Comparison of ENCODE assay signal across 8 cellular contexts in genomic region chr3:195908439-195909293, GRCh38. TPM values are rescaled to one million over a fixed set of nuclear protein-coding genes. Genes with fewer than 3 reads are reported as not detected.
DNase-seq lines count a peak whose midpoint lies in the region; ATAC-seq and TF ChIP-seq lines count a peak whose summit lies in the region.

TSS of gene TNK2 (minus strand) at chr3:195908551. CDS start at chr3:195888588, 19,963 bp downstream.

- H3K27me3 ChIP-seq in Peyer's patch (no peaks in the 10 kb centered on the region), adipocyte (replicated peaks; ENCODE audit: control insufficient read depth, insufficient read depth, low read length) (no peaks in the 10 kb centered on the region), right atrium auricular region (no peaks in the 10 kb centered on the region), sigmoid colon (no peaks in the 10 kb centered on the region)

- H3K27ac ChIP-seq in Peyer's patch = peak within 1 kb of the TSS; percentile 69 to 93 (median 88)
- H3K27ac ChIP-seq in right atrium auricular region = peak within 1 kb of the TSS; percentile 81 to 92
- H3K27ac ChIP-seq in sigmoid colon = peak within 1 kb of the TSS; percentile 60 to 81 (median 76)

- TF ChIP-seq POLR2A in GM18505 (IDR thresholded peaks at IDR 0.05; ENCODE audit: borderline replicate concordance, extremely low read depth, insufficient read depth, insufficient read length) = no peak
- TF ChIP-seq POLR2A in Peyer's patch (IDR thresholded peaks at IDR 0.05) = no peak
- no peak for TF ChIP-seq POLR2A in sigmoid colon (IDR thresholded peaks at IDR 0.05)

- H3K36me3 ChIP-seq in Peyer's patch (no peaks in the 10 kb centered on the region), adipocyte (ENCODE audit: control insufficient read depth, insufficient read depth, low read length, severe bottlenecking) (no peaks in the 10 kb centered on the region), right atrium auricular region (no peaks in the 10 kb centered on the region), sigmoid colon (no peaks in the 10 kb centered on the region)

- TF ChIP-seq EP300 in sigmoid colon (IDR thresholded peaks at IDR 0.05) = no peak

- H3K4me3 ChIP-seq in Peyer's patch (peak within 1 kb of the TSS; percentile 74 to 91 (median 86)), adipocyte (ENCODE audit: low read length) (peak within 1 kb of the TSS; percentile 76), right atrium auricular region (peak within 1 kb of the TSS; percentile 64 to 79), sigmoid colon (peak within 1 kb of the TSS; percentile 51 to 92 (median 85))

- intact Hi-C loops in sigmoid colon (cut with DNase I) = loop anchor here (2.0 kb wide), 1 partner anchor 14 kb away; no protein-coding TSS in a partner anchor

- peak within 1 kb of the TSS; percentile 81 for H3K9ac ChIP-seq in adipocyte (ENCODE audit: low read length)

- no peak for TF ChIP-seq CTCF in Peyer's patch (IDR thresholded peaks at IDR 0.05)
- TF ChIP-seq CTCF in right atrium auricular region (IDR thresholded peaks at IDR 0.05) = no peak
- no peak for TF ChIP-seq CTCF in sigmoid colon (IDR thresholded peaks at IDR 0.05)

- WGBS in sigmoid colon, 2 donors = 1% methylated on average over 83 of the region's 83 CpGs

- H3K4me1 ChIP-seq in Peyer's patch (peaks cover 0 to 29% (median 13%) of the 10 kb centered on the region in 4 donors), adipocyte (ENCODE audit: control insufficient read depth, insufficient read depth, low read length) (peaks cover 26% of the 10 kb centered on the region), right atrium auricular region (peaks cover 0 to 41% of the 10 kb centered on the region in 2 donors), sigmoid colon (peaks cover 0 to 39% (median 33%) of the 10 kb centered on the region in 4 donors)

- ATAC-seq in GM18505 (IDR thresholded peaks at IDR 0.05; ENCODE audit: unreplicated experiment) = peak; percentile 10
- peak; percentile 18 for ATAC-seq in HG02763 (IDR thresholded peaks at IDR 0.05; ENCODE audit: unreplicated experiment)

- H3K9me3 ChIP-seq in Peyer's patch = no peaks in the 10 kb centered on the region
- H3K9me3 ChIP-seq in adipocyte (ENCODE audit: control insufficient read depth, low read length) = no peaks in the 10 kb centered on the region
- no peaks in the 10 kb centered on the region for H3K9me3 ChIP-seq in right atrium auricular region
- H3K9me3 ChIP-seq in sigmoid colon = no peaks in the 10 kb centered on the region

- DNase-seq in Peyer's patch = peak; percentile 48 to 70 (median 64)
- DNase-seq in adipocyte (ENCODE audit: low read depth) = peak; percentile 62
- no peak for DNase-seq in right atrium auricular region (ENCODE audit: low spot score)
- DNase-seq in sigmoid colon = peak; percentile 72
- DNase-seq in MV-4-11 (lab: John Stamatoyannopoulos, UW) = no peak
- DNase-seq in NCI-H128 (lab: John Stamatoyannopoulos, UW; ENCODE audit: unreplicated experiment) = no peak

RNA-seq across cellular contexts. Expression of gene TNK2, which starts in this region (rescaled TPM):
- total RNA-seq in Peyer's patch (100 to 1,000 TPM in 1 of 4 donors, 10 to 100 TPM in 3; 18.6 to 149 (median 24.6) TPM), right atrium auricular region (10 to 100 TPM; 26.5 to 38.6 TPM), sigmoid colon (10 to 100 TPM; 12.5 to 41.0 (median 18.1) TPM)
- 10 to 100 TPM in 2 of 3 donors, 1 to 10 TPM in 1; 8.4 to 44.0 (median 17.1) TPM for polyA plus RNA-seq in sigmoid colon

Comparison
In these comparisons a context has a peak if more than half of its experiments do, and no peak if none do; other contexts are left out.
1. DNase-seq: peak in Peyer's patch (3 of 3), adipocyte (single experiment) and sigmoid colon (single experiment); none in right atrium auricular region (single experiment), MV-4-11 (single experiment) and NCI-H128 (single experiment).
2. Peak in every context shown above with its lines, with median percentiles within 50 percentile points of each other: H3K27ac ChIP-seq and H3K4me3 ChIP-seq.